Comparison of ENCODE assay signal across 33 cellular contexts in the genomic region with DNA sequence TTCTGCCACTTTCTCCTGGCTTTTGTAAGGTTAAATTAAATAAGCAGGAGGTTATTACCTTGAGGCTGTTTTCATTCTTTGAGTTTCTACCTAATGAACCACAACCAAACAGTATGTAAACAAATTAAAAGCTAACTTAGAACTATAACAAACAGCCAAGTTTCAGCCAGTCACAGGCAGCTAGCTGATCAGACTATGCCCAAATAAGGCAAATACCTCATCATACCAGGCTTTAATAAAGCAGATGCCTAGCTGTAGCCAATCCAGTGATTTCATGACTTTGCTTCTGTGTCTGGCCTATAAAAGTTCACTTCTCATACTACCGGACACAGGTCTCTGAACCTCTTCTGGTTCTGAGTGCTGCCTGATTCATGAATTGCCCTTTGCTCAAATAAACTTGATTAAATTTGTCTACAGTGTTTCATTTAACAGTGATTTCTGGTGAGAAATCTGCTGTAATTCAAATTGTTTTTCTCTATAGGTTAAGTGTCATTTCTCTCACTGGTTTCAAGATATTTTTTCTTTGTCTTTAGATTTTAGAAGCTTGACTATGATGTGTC. TPM values are rescaled to one million over a fixed set of nuclear protein-coding genes. Genes with fewer than 3 reads are reported as not detected.
"Had no signal": no experiment of that assay in that cellular context is flagged by ENCODE, and none has a peak within 500 bp of the region (broad histone marks: within the 10 kb centered on the region; RNA-seq: fewer than 3 reads in every experiment).

No MANE protein-coding gene starts in this region.

- H2AFZ ChIP-seq: parathyroid adenoma had no signal

- H3K9ac ChIP-seq: parathyroid adenoma had no signal

- FAIRE-seq: colon, urothelium cell line had no signal

- H3K9me3 Mint-ChIP-seq: natural killer cell treated with Interleukin-12 subunit alpha and Interleukin-12 subunit beta and Interleukin-15 and Interleukin-18, amount 100 ng/mL, for 72 hours had no signal

- H3K79me2 ChIP-seq: parathyroid adenoma had no signal

- DNase-seq: central memory CD4-positive, alpha-beta T cell; effector CD8-positive, alpha-beta T cell; endodermal cell; foreskin keratinocyte; immature natural killer cell; islet precursor cell; kidney glomerular epithelial cell; left ventricle myocardium superior; mesenchymal stem cell; mucosa of descending colon; naive B cell; stimulated activated CD4-positive, alpha-beta T cell treated with anti-CD3 and anti-CD28 coated beads, Interleukin-12 subunit alpha, Interleukin-12 subunit beta, amount 100 ng/mL, for 4 hours; stimulated activated CD4-positive, alpha-beta T cell treated with anti-CD3 and anti-CD28 coated beads, Interleukin-1b, Interleukin-23, amount 100 ng/mL, for 48 hours; stimulated activated CD4-positive, alpha-beta T cell treated with anti-CD3 and anti-CD28 coated beads, Interleukin-4, amount 100 ng/mL, for 1 hour; stimulated activated CD8-positive, alpha-beta memory T cell treated with anti-CD3 and anti-CD28 coated beads, Interleukin-4, amount 100 ng/mL, for 48 hours; stimulated activated naive CD4-positive, alpha-beta T cell treated with Interleukin-2 at 50 U/mL for 16 hours; stomach; upper lobe of left lung had no signal

- H3K36me3 ChIP-seq: neutrophil, stomach, thoracic aorta, tibial nerve, upper lobe of left lung had no signal

- H3K4me3 ChIP-seq: lung, mucosa of descending colon, smooth muscle cell, stomach, thoracic aorta, tibial nerve, upper lobe of left lung had no signal

- H3K9me3 ChIP-seq: mucosa of descending colon, neutrophil, stomach, thoracic aorta, tibial nerve, upper lobe of left lung had no signal

- H3K27me3 ChIP-seq: neutrophil, stomach, tibial nerve, upper lobe of left lung had no signal

- H3K4me3 Mint-ChIP-seq: endodermal cell; immature natural killer cell; mesothelial cell of epicardium; naive B cell; natural killer cell treated with Interleukin-12 subunit alpha and Interleukin-12 subunit beta and Interleukin-15 and Interleukin-18, amount 100 ng/mL, for 72 hours; neural crest cell had no signal

- H3K27ac ChIP-seq: epithelial cell of prostate, foreskin keratinocyte, neutrophil, parathyroid adenoma, stomach, thoracic aorta, tibial nerve, upper lobe of left lung had no signal

- H3K4me1 Mint-ChIP-seq: immature natural killer cell, mesothelial cell of epicardium, naive B cell, neural crest cell had no signal

- H3K4me2 ChIP-seq: smooth muscle cell had no signal

- H3K27ac Mint-ChIP-seq: endodermal cell; immature natural killer cell; mesothelial cell of epicardium; naive B cell; natural killer cell treated with Interleukin-12 subunit alpha and Interleukin-12 subunit beta and Interleukin-15 and Interleukin-18, amount 100 ng/mL, for 72 hours had no signal

- ATAC-seq: esophagus mucosa; foreskin keratinocyte; left ventricle myocardium superior; mucosa of descending colon; natural killer cell treated with Interleukin-12 subunit alpha and Interleukin-12 subunit beta and Interleukin-15 and Interleukin-18, amount 100 ng/mL, for 72 hours; sciatic nerve had no signal

- H3K4me1 ChIP-seq: parathyroid adenoma, tibial nerve, upper lobe of left lung had no signal

- H3K36me3 Mint-ChIP-seq: immature natural killer cell; natural killer cell treated with Interleukin-12 subunit alpha and Interleukin-12 subunit beta and Interleukin-15 and Interleukin-18, amount 100 ng/mL, for 72 hours had no signal

RNA-seq across cellular contexts. Expression of a gene that starts 24.2 kb away (rescaled TPM):
- total RNA-seq: left ventricle myocardium superior; natural killer cell treated with Interleukin-12 subunit alpha and Interleukin-12 subunit beta and Interleukin-15 and Interleukin-18, amount 100 ng/mL, for 72 hours; subcutaneous adipose tissue had no signal
- polyA plus RNA-seq: immature natural killer cell had no signal
